In the genomic region with DNA sequence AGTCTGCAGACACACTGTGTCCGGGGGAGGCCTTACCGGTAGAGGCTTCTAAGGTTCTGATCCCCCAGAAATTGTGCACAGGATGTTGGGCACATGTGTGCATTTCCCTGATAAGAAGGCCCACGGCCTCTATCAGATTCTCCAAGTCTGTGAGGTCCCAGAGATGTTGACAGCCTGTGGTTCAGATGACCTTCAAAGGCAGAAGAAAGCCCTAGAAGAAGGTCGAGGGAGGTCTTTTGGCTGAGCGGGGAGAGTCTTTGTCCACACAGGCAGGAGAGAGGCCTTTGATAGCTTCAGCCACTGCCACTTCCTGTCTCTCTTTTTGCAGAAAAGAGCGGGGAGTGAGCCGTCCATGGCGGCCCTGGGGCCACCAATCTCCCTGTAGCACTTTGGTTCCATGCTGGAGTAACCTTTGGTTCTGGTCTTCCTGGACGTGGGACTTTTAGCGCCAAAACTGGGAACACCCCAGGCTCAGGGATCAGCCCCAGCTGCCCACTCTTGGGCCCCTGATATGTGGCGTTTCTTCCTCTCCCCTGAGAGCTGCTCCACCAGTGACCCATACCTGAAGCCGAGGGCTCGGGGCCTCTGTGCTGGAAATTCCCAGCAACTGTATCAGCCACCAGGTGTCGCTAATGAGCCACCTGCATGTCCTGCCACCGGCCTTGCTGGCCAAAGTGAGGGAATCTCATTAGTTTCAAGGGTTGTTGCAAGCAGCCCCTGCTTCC, we compare ENCODE assay signal across 8 cellular contexts. TPM values are rescaled to one million over a fixed set of nuclear protein-coding genes. Genes with fewer than 3 reads are reported as not detected.
DNase-seq lines count a peak whose midpoint lies in the region; ATAC-seq, FAIRE-seq and TF ChIP-seq lines count a peak whose summit lies in the region.

No MANE protein-coding gene starts in this region.

- H3K9ac ChIP-seq in K562 (ENCODE audit: insufficient read depth in 1 of 2, low read depth in 2 of 2, low read length in 2 of 2) = peak overlapping the region; percentile 72 to 85

- no peaks in the 10 kb centered on the region for H3K9me3 ChIP-seq in K562 (replicated peaks; ENCODE audit: control insufficient read depth, insufficient read depth, low read depth, low read length)

- peak; percentile 78 to 80 for TF ChIP-seq RAD21 in K562 (CRISPR knock-in tag; conservative IDR thresholded peaks at IDR 0.05 in 1 of 2, IDR thresholded peaks at IDR 0.05 in 1 of 2)

- H2AFZ ChIP-seq in K562 (ENCODE audit: low read depth, low read length) = peak overlapping the region; percentile 73

- no peak for TF ChIP-seq POLR2A in K562 (conservative IDR thresholded peaks at IDR 0.05)

- H3K4me2 ChIP-seq in K562 (ENCODE audit: insufficient read depth, low read length) = peak overlapping the region; percentile 71

- no TSS peak for BruUV-seq in K562 (replicated peaks; lab: Mats Ljungman, UMichigan)

- no peaks in the 10 kb centered on the region for H3K9me1 ChIP-seq in K562 (ENCODE audit: control insufficient read depth, insufficient read depth, low read length)

- CTCF ChIA-PET in K562 (lab: Yijun Ruan, JAX; ENCODE audit: low intra/inter-chr PET ratio) = interaction anchor here (0.8 to 5.1 kb wide), 8 partner anchors 48 to 632 kb away, joined by 4 to 60 read pairs (median 11); no protein-coding TSS in a partner anchor

- WGBS in K562 (ENCODE audit: insufficient coverage, low coverage, missing lambda C conversion rate) = under 1% methylated on average over 13 of the region's 15 CpGs

- peak; percentile 95 to 99 (median 96) for TF ChIP-seq CTCF in K562 (IDR thresholded peaks at IDR 0.05 in 2 of 3, conservative IDR thresholded peaks at IDR 0.05 in 1 of 3; ENCODE audit: insufficient read depth in 2 of 3, low read depth in 1 of 3, low read length in 3 of 3)

- H3K4me3 ChIP-seq in K562 = no peak overlapping the region

- DNase-seq in NCI-H1694 treated with DMSO at 0.1 percent for 48 hours (lab: John Stamatoyannopoulos, UW) (peak; percentile 33), NCI-H1694 (lab: John Stamatoyannopoulos, UW) (no peak), NCI-H1092 treated with DMSO at 0.1 percent for 48 hours (lab: John Stamatoyannopoulos, UW) (peak; percentile 19), UCSD-AML1 (lab: John Stamatoyannopoulos, UW; ENCODE audit: unreplicated experiment) (peak; percentile 83), K562 (ENCODE audit: extremely low read depth in 1 of 4, low spot score in 3 of 4) (peak; percentile 88 to 93 (median 90)), iPS DF 4.7 (ENCODE audit: extremely low read depth, low spot score) (peak; percentile 75), smooth muscle cell of the brain vasculature (ENCODE audit: low read depth, low spot score) (peak; percentile 29), NCI-H2107 treated with DMSO at 0.1 percent for 48 hours (lab: John Stamatoyannopoulos, UW; ENCODE audit: unreplicated experiment) (no peak)

- H3K79me2 ChIP-seq in K562 (ENCODE audit: control insufficient read depth, insufficient read depth, low read length) = no peaks in the 10 kb centered on the region; the same call in 2 of the 3 replicates

- H3K27ac ChIP-seq in K562 (ENCODE audit: extremely low read depth, low read depth, low read length) = peak overlapping the region; percentile 92

- H4K20me1 ChIP-seq in K562 (replicated peaks; ENCODE audit: control insufficient read depth, insufficient read depth, low read length) = no peaks in the 10 kb centered on the region

- intact Hi-C loops in K562 (cut with micrococcal nuclease) = loop anchor here (1.0 to 2.0 kb wide), 4 partner anchors 48 to 250 kb away; no protein-coding TSS in a partner anchor

- peak; percentile 83 for ATAC-seq in K562

- H3K4me1 ChIP-seq in K562 (replicated peaks in 1 of 2; ENCODE audit: control insufficient read depth in 2 of 2, insufficient read depth in 2 of 2, low read length in 2 of 2) = peaks cover 38 to 43% of the 10 kb centered on the region in 2 experiments

- H3K27me3 ChIP-seq in K562 (ENCODE audit: control insufficient read depth in 2 of 2, insufficient read depth in 2 of 2, low read length in 2 of 2) = no peaks in the 10 kb centered on the region

- H3K36me3 ChIP-seq in K562 (ENCODE audit: control insufficient read depth, insufficient read depth, low read length) = peaks cover 74% of the 10 kb centered on the region

- TF ChIP-seq EP300 in K562 (IDR thresholded peaks at IDR 0.05; ENCODE audit: low read length) = peak; percentile 98

- FAIRE-seq in K562 (lab: Jason Lieb, UNC) = peak; percentile 97

- in situ Hi-C loops in K562 (cut with MboI) = loop anchor here (10.0 kb wide), 1 partner anchor 358 kb away; no protein-coding TSS in a partner anchor

- POLR2A ChIA-PET in K562 (lab: Yijun Ruan, JAX) = interaction anchor here (0.7 to 1.7 kb wide), 5 partner anchors 11 to 308 kb away, joined by 3 to 7 read pairs (median 4); no protein-coding TSS in a partner anchor

TF ChIP-seq in K562, 482 proteins besides CTCF, POLR2A, EP300 and RAD21 (continues in another document):
- TF ChIP-seq ZNF778 (CRISPR knock-in tag; IDR thresholded peaks at IDR 0.05) (no peak), MEF2A (IDR thresholded peaks at IDR 0.05; ENCODE audit: control insufficient read depth, low read depth, low read length) (no peak), PML (IDR thresholded peaks at IDR 0.05; ENCODE audit: low read length) (peak; percentile 90), DPF2 (IDR thresholded peaks at IDR 0.05) (peak; percentile 99), THRAP3 (IDR thresholded peaks at IDR 0.05; ENCODE audit: borderline replicate concordance) (no peak), EZH2 (IDR thresholded peaks at IDR 0.05; ENCODE audit: borderline replicate concordance, low read depth, low read length) (no peak), ATF7 (IDR thresholded peaks at IDR 0.05) (peak; percentile 63; the same call in 1 of the 2 replicates), U2AF2 (optimal IDR thresholded peaks at IDR 0.05; ENCODE audit: low read depth, low read length) (no peak), DACH1 (IDR thresholded peaks at IDR 0.05; ENCODE audit: partially characterized antibody) (no peak), ZNF507 (tag; conservative IDR thresholded peaks at IDR 0.05) (no peak), ZNF583 (CRISPR knock-in tag; IDR thresholded peaks at IDR 0.05) (peak; percentile 60; the same call in 1 of the 2 replicates)
- TF ChIP-seq, protein P1, sequence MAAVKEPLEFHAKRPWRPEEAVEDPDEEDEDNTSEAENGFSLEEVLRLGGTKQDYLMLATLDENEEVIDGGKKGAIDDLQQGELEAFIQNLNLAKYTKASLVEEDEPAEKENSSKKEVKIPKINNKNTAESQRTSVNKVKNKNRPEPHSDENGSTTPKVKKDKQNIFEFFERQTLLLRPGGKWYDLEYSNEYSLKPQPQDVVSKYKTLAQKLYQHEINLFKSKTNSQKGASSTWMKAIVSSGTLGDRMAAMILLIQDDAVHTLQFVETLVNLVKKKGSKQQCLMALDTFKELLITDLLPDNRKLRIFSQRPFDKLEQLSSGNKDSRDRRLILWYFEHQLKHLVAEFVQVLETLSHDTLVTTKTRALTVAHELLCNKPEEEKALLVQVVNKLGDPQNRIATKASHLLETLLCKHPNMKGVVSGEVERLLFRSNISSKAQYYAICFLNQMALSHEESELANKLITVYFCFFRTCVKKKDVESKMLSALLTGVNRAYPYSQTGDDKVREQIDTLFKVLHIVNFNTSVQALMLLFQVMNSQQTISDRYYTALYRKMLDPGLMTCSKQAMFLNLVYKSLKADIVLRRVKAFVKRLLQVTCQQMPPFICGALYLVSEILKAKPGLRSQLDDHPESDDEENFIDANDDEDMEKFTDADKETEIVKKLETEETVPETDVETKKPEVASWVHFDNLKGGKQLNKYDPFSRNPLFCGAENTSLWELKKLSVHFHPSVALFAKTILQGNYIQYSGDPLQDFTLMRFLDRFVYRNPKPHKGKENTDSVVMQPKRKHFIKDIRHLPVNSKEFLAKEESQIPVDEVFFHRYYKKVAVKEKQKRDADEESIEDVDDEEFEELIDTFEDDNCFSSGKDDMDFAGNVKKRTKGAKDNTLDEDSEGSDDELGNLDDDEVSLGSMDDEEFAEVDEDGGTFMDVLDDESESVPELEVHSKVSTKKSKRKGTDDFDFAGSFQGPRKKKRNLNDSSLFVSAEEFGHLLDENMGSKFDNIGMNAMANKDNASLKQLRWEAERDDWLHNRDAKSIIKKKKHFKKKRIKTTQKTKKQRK (IDR thresholded peaks at IDR 0.05; ENCODE audit: borderline replicate concordance, low read depth, low read length) = no peak
- TF ChIP-seq, protein P2, sequence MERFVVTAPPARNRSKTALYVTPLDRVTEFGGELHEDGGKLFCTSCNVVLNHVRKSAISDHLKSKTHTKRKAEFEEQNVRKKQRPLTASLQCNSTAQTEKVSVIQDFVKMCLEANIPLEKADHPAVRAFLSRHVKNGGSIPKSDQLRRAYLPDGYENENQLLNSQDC (CRISPR knock-in tag; IDR thresholded peaks at IDR 0.05) = no peak

RNA-seq across cellular contexts. Expression of gene LGALS9, which starts 28.1 kb away (rescaled TPM):
- total RNA-seq in K562 (2011; cell fraction: chromatin; rRNA removed; ENCODE audit: low replicate concordance) = 22.6 and 54.0 TPM in 2 replicates
- total RNA-seq in K562 (2011; cell fraction: nucleolus; rRNA removed) = 22.5 and 24.7 TPM in 2 replicates
- 26.1 and 40.6 TPM in 2 replicates for total RNA-seq in K562 (2011; cell fraction: nucleoplasm; rRNA removed)
- total RNA-seq in K562 (2014; rRNA removed) (2.8 and 3.0 TPM in 2 replicates), K562 (2014; rRNA removed; fragmentation: Illumina TruSeq; extraction: Trizol) (1.7 and 2.0 TPM in 2 replicates), K562 (2015; rRNA removed; fragmentation: Illumina TruSeq; extraction: Trizol) (3.7 and 4.8 TPM in 2 replicates), K562 (2021) (4.6 and 5.0 TPM in 2 replicates)
- polyA plus RNA-seq in K562 (2011; rRNA removed) (1.5 and 7.3 TPM in 2 replicates), K562 (2014; fragmentation: Illumina TruSeq; extraction: Trizol) (3.8 and 5.8 TPM in 2 replicates), K562 (2014; fragmentation: Nextera tagmentation; extraction: Ambion mirVana) (under 1 TPM; 0.45 to 0.77 TPM), K562 (2014; rRNA removed) (5.6 and 6.9 TPM in 2 replicates)
- polyA plus RNA-seq in K562 (2011; cell fraction: cytosol; rRNA removed) = 3.5 and 4.4 TPM in 2 replicates
- 11.1 and 15.7 TPM in 2 replicates for polyA plus RNA-seq in K562 (2011; cell fraction: nucleus; rRNA removed)
- 9.1 and 14.2 TPM in 2 replicates for polyA plus RNA-seq in K562 (2012)
- polyA minus RNA-seq in K562 (2011; rRNA and poly(A)+ RNA removed) = 3.0 and 4.4 TPM in 2 replicates
- polyA minus RNA-seq in K562 (2011; cell fraction: cytosol; rRNA and poly(A)+ RNA removed) = 1.9 and 2.5 TPM in 2 replicates
- polyA minus RNA-seq in K562 (2011; cell fraction: nucleus; rRNA and poly(A)+ RNA removed) = 3.1 and 7.2 TPM in 2 replicates

Comparison
In these comparisons a context has a peak if more than half of its experiments do, and no peak if none do; other contexts are left out.
1. DNase-seq: peak in NCI-H1694 treated with DMSO at 0.1 percent for 48 hours (single experiment), NCI-H1092 treated with DMSO at 0.1 percent for 48 hours (single experiment), UCSD-AML1 (single experiment), K562 (4 of 4), iPS DF 4.7 (single experiment) and smooth muscle cell of the brain vasculature (single experiment); none in NCI-H1694 (single experiment) and NCI-H2107 treated with DMSO at 0.1 percent for 48 hours (single experiment).